Comparison of ENCODE assay signal across 18 cellular contexts in genomic region chr4:145182212-145182611, GRCh38. TPM values are rescaled to one million over a fixed set of nuclear protein-coding genes. Genes with fewer than 3 reads are reported as not detected.
DNase-seq lines count a peak whose midpoint lies in the region; ATAC-seq and TF ChIP-seq lines count a peak whose summit lies in the region.
"Had no signal": no experiment of that assay in that cellular context is flagged by ENCODE, and none has a peak within 500 bp of the region (broad histone marks: within the 10 kb centered on the region; RNA-seq: fewer than 3 reads in every experiment).

No MANE protein-coding gene starts in this region.

- no peak overlapping the region for H3K27ac ChIP-seq in SK-N-SH (ENCODE audit: low read depth in 2 of 2, low read length in 1 of 2)
- H3K27ac ChIP-seq: A549, colonic mucosa had no signal

- no peak for DNase-seq in activated CD4-positive, alpha-beta memory T cell treated with anti-CD3 and anti-CD28 coated beads for 36 hours
- DNase-seq in activated CD4-positive, alpha-beta memory T cell treated with anti-CD3 and anti-CD28 coated beads, Interleukin-2, amount 10 ng/mL, durations not matched to agents 7 days and 5 days: no peak
- DNase-seq in activated naive CD8-positive, alpha-beta T cell treated with anti-CD3 and anti-CD28 coated beads, Interleukin-2, amount 50 U/mL, for 24 hours: no peak
- DNase-seq in neural crest cell (ENCODE audit: low read depth, low spot score): no peak
- DNase-seq in SK-N-SH: no peak
- DNase-seq in CD1c-positive myeloid dendritic cell (ENCODE audit: extremely low spot score): no peak
- DNase-seq: aorta; colonic mucosa; foreskin melanocyte; KG1; left ventricle myocardium superior; NCI-H2171 treated with DMSO at 0.1 percent for 48 hours; NCI-H774; stimulated activated CD4-positive, alpha-beta T cell treated with anti-CD3 and anti-CD28 coated beads, Interleukin-15, amount 100 ng/mL, for 24 hours; WERI-Rb-1 had no signal

- TF ChIP-seq RAD21 in SK-N-SH (IDR thresholded peaks at IDR 0.05; ENCODE audit: low read length): no peak

- H4K20me1 ChIP-seq in SK-N-SH (ENCODE audit: insufficient read depth): peaks cover 7% of the 10 kb centered on the region

- H3K4me1 Mint-ChIP-seq in activated CD4-positive, alpha-beta memory T cell treated with anti-CD3 and anti-CD28 coated beads for 36 hours (ENCODE audit: low read depth): peaks cover 17% of the 10 kb centered on the region
- peaks cover 18% of the 10 kb centered on the region for H3K4me1 Mint-ChIP-seq in activated CD4-positive, alpha-beta memory T cell treated with anti-CD3 and anti-CD28 coated beads, Interleukin-2, amount 10 ng/mL, durations not matched to agents 7 days and 5 days
- peaks cover 23 to 35% (median 33%) of the 10 kb centered on the region in 3 donors for H3K4me1 Mint-ChIP-seq in IgD-negative memory B cell
- H3K4me1 Mint-ChIP-seq in activated naive CD8-positive, alpha-beta T cell treated with anti-CD3 and anti-CD28 coated beads, Interleukin-2, amount 50 U/mL, for 24 hours: peaks cover 21% of the 10 kb centered on the region
- H3K4me1 Mint-ChIP-seq in neural crest cell: peaks cover 32% of the 10 kb centered on the region

- H3K4me3 ChIP-seq in SK-N-SH (ENCODE audit: low read depth in 2 of 2, low read length in 1 of 2): no peak overlapping the region
- H3K4me3 ChIP-seq: A549, colonic mucosa had no signal

- no peak overlapping the region for H3K4me2 ChIP-seq in SK-N-SH
- H3K4me2 ChIP-seq: A549 had no signal

- H3K36me3 Mint-ChIP-seq in activated CD4-positive, alpha-beta memory T cell treated with anti-CD3 and anti-CD28 coated beads for 36 hours: peaks cover 16% of the 10 kb centered on the region
- peaks cover 8% of the 10 kb centered on the region for H3K36me3 Mint-ChIP-seq in activated CD4-positive, alpha-beta memory T cell treated with anti-CD3 and anti-CD28 coated beads, Interleukin-2, amount 10 ng/mL, durations not matched to agents 7 days and 5 days (ENCODE audit: low read depth)
- H3K36me3 Mint-ChIP-seq in IgD-negative memory B cell: peaks cover 4% of the 10 kb centered on the region
- peaks cover 12% of the 10 kb centered on the region for H3K36me3 Mint-ChIP-seq in activated naive CD8-positive, alpha-beta T cell treated with anti-CD3 and anti-CD28 coated beads, Interleukin-2, amount 50 U/mL, for 24 hours (ENCODE audit: low read depth)
- no peaks in the 10 kb centered on the region for H3K36me3 Mint-ChIP-seq in neural crest cell (ENCODE audit: low read depth)

- peaks cover 24% of the 10 kb centered on the region for H3K79me2 ChIP-seq in SK-N-SH (ENCODE audit: insufficient read depth)

- no peaks in the 10 kb centered on the region for H3K27me3 ChIP-seq in SK-N-SH (ENCODE audit: insufficient read depth)
- H3K27me3 ChIP-seq: colonic mucosa had no signal

- H3K9me3 ChIP-seq in SK-N-SH: no peaks in the 10 kb centered on the region
- H3K9me3 ChIP-seq: A549, colonic mucosa had no signal

- ATAC-seq in activated naive CD8-positive, alpha-beta T cell treated with anti-CD3 and anti-CD28 coated beads, Interleukin-2, amount 50 U/mL, for 24 hours: no peak
- ATAC-seq in HG03432 (IDR thresholded peaks at IDR 0.05; ENCODE audit: unreplicated experiment): no peak
- ATAC-seq: A549, left ventricle myocardium superior had no signal

- H3K27ac Mint-ChIP-seq in activated CD4-positive, alpha-beta memory T cell treated with anti-CD3 and anti-CD28 coated beads for 36 hours: peak overlapping the region; percentile 15
- H3K27ac Mint-ChIP-seq in activated CD4-positive, alpha-beta memory T cell treated with anti-CD3 and anti-CD28 coated beads, Interleukin-2, amount 10 ng/mL, durations not matched to agents 7 days and 5 days: no peak overlapping the region
- H3K27ac Mint-ChIP-seq in IgD-negative memory B cell (peak overlapping the region; percentile 19 to 55 (median 53)), neural crest cell (ENCODE audit: unreplicated experiment) (no peak overlapping the region)
- no peak overlapping the region for H3K27ac Mint-ChIP-seq in activated naive CD8-positive, alpha-beta T cell treated with anti-CD3 and anti-CD28 coated beads, Interleukin-2, amount 50 U/mL, for 24 hours

- TF ChIP-seq EP300 in SK-N-SH (IDR thresholded peaks at IDR 0.05; ENCODE audit: borderline replicate concordance in 1 of 2, low read depth in 1 of 2, low read length in 1 of 2): no peak

- peaks cover 0 to 14% of the 10 kb centered on the region in 2 experiments; a peak in 2 of 4 replicates for H3K4me1 ChIP-seq in SK-N-SH (ENCODE audit: control insufficient read depth in 1 of 2, insufficient read depth in 2 of 2, low read depth in 1 of 2, low read length in 1 of 2)

- no peaks in the 10 kb centered on the region for H3K9me3 Mint-ChIP-seq in activated CD4-positive, alpha-beta memory T cell treated with anti-CD3 and anti-CD28 coated beads for 36 hours
- H3K9me3 Mint-ChIP-seq in activated CD4-positive, alpha-beta memory T cell treated with anti-CD3 and anti-CD28 coated beads, Interleukin-2, amount 10 ng/mL, durations not matched to agents 7 days and 5 days: no peaks in the 10 kb centered on the region
- H3K9me3 Mint-ChIP-seq in IgD-negative memory B cell (no peaks in the 10 kb centered on the region), neural crest cell (no peaks in the 10 kb centered on the region)
- H3K9me3 Mint-ChIP-seq in activated naive CD8-positive, alpha-beta T cell treated with anti-CD3 and anti-CD28 coated beads, Interleukin-2, amount 50 U/mL, for 24 hours: no peaks in the 10 kb centered on the region

- POLR2A ChIA-PET in activated CD4-positive, alpha-beta memory T cell treated with anti-CD3 and anti-CD28 coated beads for 36 hours (lab: Charles Lee): interaction anchor here (0.6 to 1.8 kb wide), 3 partner anchors 84 to 437 kb away, joined by 3 to 5 read pairs (median 4); partner anchors contain the start of genes ABCE1, ANAPC10 and MMAA
- POLR2A ChIA-PET in activated CD4-positive, alpha-beta memory T cell treated with anti-CD3 and anti-CD28 coated beads, Interleukin-2, amount 10 ng/mL, durations not matched to agents 7 days and 5 days (lab: Charles Lee): interaction anchor here (0.5 to 5.5 kb wide), 4 partner anchors 33 to 437 kb away, joined by 3 to 54 read pairs (median 11); partner anchors contain the start of genes ABCE1, ANAPC10 and MMAA
- POLR2A ChIA-PET in SK-N-SH (lab: Yijun Ruan, JAX): no interaction called here

- H3K9me2 ChIP-seq in SK-N-SH: no peaks in the 10 kb centered on the region

- no peaks in the 10 kb centered on the region for H3K36me3 ChIP-seq in SK-N-SH (replicated peaks in 1 of 2; ENCODE audit: control insufficient read depth in 1 of 2, insufficient read depth in 2 of 2, low read length in 1 of 2)
- H3K36me3 ChIP-seq: colonic mucosa had no signal

- 100% methylated on average over 2 of the region's 2 CpGs for WGBS in SK-N-SH (ENCODE audit: low lambda C conversion rate)

- intact Hi-C loops in activated CD4-positive, alpha-beta memory T cell treated with anti-CD3 and anti-CD28 coated beads for 36 hours (cut with micrococcal nuclease): loop anchor here (2.0 to 10.0 kb wide), 4 partner anchors 551 to 1005 kb away; partner anchors contain the start of gene LSM6

- no peak overlapping the region for H2AFZ ChIP-seq in SK-N-SH (ENCODE audit: low read depth)

- TF ChIP-seq CTCF in neural crest cell (conservative IDR thresholded peaks at IDR 0.05): no peak
- TF ChIP-seq CTCF in SK-N-SH (IDR thresholded peaks at IDR 0.05): no peak

- H3K9ac ChIP-seq in SK-N-SH: no peak overlapping the region

- H3K27me3 Mint-ChIP-seq in activated CD4-positive, alpha-beta memory T cell treated with anti-CD3 and anti-CD28 coated beads for 36 hours: no peaks in the 10 kb centered on the region
- peaks cover 2% of the 10 kb centered on the region for H3K27me3 Mint-ChIP-seq in activated CD4-positive, alpha-beta memory T cell treated with anti-CD3 and anti-CD28 coated beads, Interleukin-2, amount 10 ng/mL, durations not matched to agents 7 days and 5 days
- H3K27me3 Mint-ChIP-seq in IgD-negative memory B cell (no peaks in the 10 kb centered on the region), neural crest cell (ENCODE audit: low read depth) (peaks cover 16% of the 10 kb centered on the region)
- H3K27me3 Mint-ChIP-seq in activated naive CD8-positive, alpha-beta T cell treated with anti-CD3 and anti-CD28 coated beads, Interleukin-2, amount 50 U/mL, for 24 hours: no peaks in the 10 kb centered on the region

- H3K4me3 Mint-ChIP-seq in activated CD4-positive, alpha-beta memory T cell treated with anti-CD3 and anti-CD28 coated beads for 36 hours: no peak overlapping the region
- no peak overlapping the region for H3K4me3 Mint-ChIP-seq in activated CD4-positive, alpha-beta memory T cell treated with anti-CD3 and anti-CD28 coated beads, Interleukin-2, amount 10 ng/mL, durations not matched to agents 7 days and 5 days
- H3K4me3 Mint-ChIP-seq in IgD-negative memory B cell (peak overlapping the region in 2 of 4 donors; percentile 22 to 72), neural crest cell (peak overlapping the region; percentile 83)
- peak overlapping the region; percentile 42 for H3K4me3 Mint-ChIP-seq in activated naive CD8-positive, alpha-beta T cell treated with anti-CD3 and anti-CD28 coated beads, Interleukin-2, amount 50 U/mL, for 24 hours

- CTCF ChIA-PET in activated CD4-positive, alpha-beta memory T cell treated with anti-CD3 and anti-CD28 coated beads for 36 hours (lab: Charles Lee): interaction anchor here (0.6 to 1.8 kb wide), 3 partner anchors 70 to 438 kb away, joined by 3 to 5 read pairs (median 4); no protein-coding TSS in a partner anchor
- CTCF ChIA-PET in activated CD4-positive, alpha-beta memory T cell treated with anti-CD3 and anti-CD28 coated beads, Interleukin-2, amount 10 ng/mL, durations not matched to agents 7 days and 5 days (lab: Charles Lee): interaction anchor here (0.7 kb wide), 1 partner anchor 10 kb away, joined by 4 read pairs; no protein-coding TSS in a partner anchor
- CTCF ChIA-PET in SK-N-SH (lab: Yijun Ruan, JAX): interaction anchor here (0.8 kb wide), 1 partner anchor 84 kb away, joined by 3 read pairs; the partner anchor contains the start of genes ABCE1 and ANAPC10

- peaks cover 4% of the 10 kb centered on the region for H3F3A ChIP-seq in SK-N-SH (replicated peaks; ENCODE audit: insufficient read depth)

TF ChIP-seq in SK-N-SH, 30 proteins besides CTCF, POLR2A, EP300 and RAD21 (continues in another document):
- TF ChIP-seq SMC3 (IDR thresholded peaks at IDR 0.05; ENCODE audit: low read depth, low read length): no peak

RNA-seq across cellular contexts. Expression of gene OTUD4, which starts 1.8 kb away (rescaled TPM):
- 10 to 100 TPM; 41.5 to 43.3 TPM for total RNA-seq in activated CD4-positive, alpha-beta memory T cell treated with anti-CD3 and anti-CD28 coated beads for 36 hours
- 10 to 100 TPM; 45.8 to 51.2 TPM for total RNA-seq in activated CD4-positive, alpha-beta memory T cell treated with anti-CD3 and anti-CD28 coated beads, Interleukin-2, amount 10 ng/mL, durations not matched to agents 7 days and 5 days
- polyA plus RNA-seq in IgD-negative memory B cell (9.0 TPM), SK-N-SH (2012; rRNA removed) (8.5 and 11.6 TPM in 2 replicates)
- total RNA-seq in neural crest cell: 31.1 and 34.0 TPM in 2 replicates
- polyA plus RNA-seq in SK-N-SH (2012; cell fraction: cytosol; rRNA removed): 12.0 and 13.9 TPM in 2 replicates
- 8.4 and 16.6 TPM in 2 replicates for polyA plus RNA-seq in SK-N-SH (2012; cell fraction: nucleus; rRNA removed)

Comparison
In these comparisons a context has a peak if more than half of its experiments do, and no peak if none do; other contexts are left out.
1. H3K27ac Mint-ChIP-seq: peak in activated CD4-positive, alpha-beta memory T cell treated with anti-CD3 and anti-CD28 coated beads for 36 hours (single experiment) and IgD-negative memory B cell (3 of 3); none in activated CD4-positive, alpha-beta memory T cell treated with anti-CD3 and anti-CD28 coated beads, Interleukin-2, amount 10 ng/mL, durations not matched to agents 7 days and 5 days (single experiment), activated naive CD8-positive, alpha-beta T cell treated with anti-CD3 and anti-CD28 coated beads, Interleukin-2, amount 50 U/mL, for 24 hours (single experiment) and neural crest cell (single experiment).
2. H3K4me3 Mint-ChIP-seq: peak in activated naive CD8-positive, alpha-beta T cell treated with anti-CD3 and anti-CD28 coated beads, Interleukin-2, amount 50 U/mL, for 24 hours (single experiment) and neural crest cell (single experiment); none in activated CD4-positive, alpha-beta memory T cell treated with anti-CD3 and anti-CD28 coated beads for 36 hours (single experiment) and activated CD4-positive, alpha-beta memory T cell treated with anti-CD3 and anti-CD28 coated beads, Interleukin-2, amount 10 ng/mL, durations not matched to agents 7 days and 5 days (single experiment).